Comparison of ENCODE assay signal across 10 cellular contexts in genomic region chrX:150570512-150570911, GRCh38. TPM values are rescaled to one million over a fixed set of nuclear protein-coding genes. Genes with fewer than 3 reads are reported as not detected.
DNase-seq lines count a peak whose midpoint lies in the region; ATAC-seq, FAIRE-seq and TF ChIP-seq lines count a peak whose summit lies in the region.
"Had no signal": no experiment of that assay in that cellular context is flagged by ENCODE, and none has a peak within 500 bp of the region (broad histone marks: within the 10 kb centered on the region; RNA-seq: fewer than 3 reads in every experiment).

No MANE protein-coding gene starts in this region.

- 13% methylated on average over 3 of the region's 3 CpGs for WGBS in right lobe of liver (ENCODE audit: insufficient coverage, low coverage, low lambda C conversion rate, missing lambda C conversion rate)

- peaks cover 0 to 9% of the 10 kb centered on the region in 2 donors for H3K36me3 Mint-ChIP-seq in CD4-positive, alpha-beta memory T cell
- no peaks in the 10 kb centered on the region for H3K36me3 Mint-ChIP-seq in activated CD4-positive, alpha-beta memory T cell treated with anti-CD3 and anti-CD28 coated beads for 36 hours

- H3K9me3 ChIP-seq in CD4-positive, alpha-beta memory T cell (ENCODE audit: control insufficient read depth in 1 of 2, low read length in 2 of 2): no peaks in the 10 kb centered on the region
- H3K9me3 ChIP-seq in HUES6 (ENCODE audit: control insufficient read depth, insufficient read depth, low read depth, low read length): no peaks in the 10 kb centered on the region
- no peaks in the 10 kb centered on the region for H3K9me3 ChIP-seq in right lobe of liver
- H3K9me3 ChIP-seq: esophagus muscularis mucosa had no signal

- POLR2A ChIA-PET in CD4-positive, alpha-beta memory T cell (lab: Charles Lee; ENCODE audit: partially characterized antibody): interaction anchor here (0.6 to 7.3 kb wide), 8 partner anchors 8 to 632 kb away, joined by 3 to 67 read pairs (median 10); partner anchors contain the start of genes EOLA2, MAMLD1 and MTMR1
- POLR2A ChIA-PET in activated CD4-positive, alpha-beta memory T cell treated with anti-CD3 and anti-CD28 coated beads for 36 hours (lab: Charles Lee): interaction anchor here (1.0 to 2.2 kb wide), 4 partner anchors 12 to 208 kb away, joined by 3 to 5 read pairs (median 4); partner anchors contain the start of gene MAMLD1

- peak overlapping the region; percentile 36 to 64 for H3K4me3 ChIP-seq in CD4-positive, alpha-beta memory T cell (ENCODE audit: low read length in 2 of 2)
- H3K4me3 ChIP-seq in HUES6 (ENCODE audit: low read depth, low read length) (peak overlapping the region; percentile 5; the same call in 1 of the 2 replicates), right lobe of liver (peak overlapping the region in 1 of 3 donors; percentile 70)

- ATAC-seq in right lobe of liver: peak; percentile 8 to 57 (median 30)
- no peak for ATAC-seq in HG02759 (IDR thresholded peaks at IDR 0.05; ENCODE audit: unreplicated experiment)

- H3K36me3 ChIP-seq in CD4-positive, alpha-beta memory T cell (ENCODE audit: insufficient read depth, low read length): no peaks in the 10 kb centered on the region
- H3K36me3 ChIP-seq in HUES6 (ENCODE audit: control insufficient read depth, insufficient read depth, low read length) (no peaks in the 10 kb centered on the region), right lobe of liver (no peaks in the 10 kb centered on the region)
- H3K36me3 ChIP-seq: esophagus muscularis mucosa had no signal

- H3K27me3 Mint-ChIP-seq in CD4-positive, alpha-beta memory T cell: no peaks in the 10 kb centered on the region
- H3K27me3 Mint-ChIP-seq in activated CD4-positive, alpha-beta memory T cell treated with anti-CD3 and anti-CD28 coated beads for 36 hours: no peaks in the 10 kb centered on the region

- TF ChIP-seq CTCF in right lobe of liver (IDR thresholded peaks at IDR 0.05) (no peak), D721Med (IDR thresholded peaks at IDR 0.05; ENCODE audit: insufficient read depth, missing control alignments) (no peak)

- no peak overlapping the region for H3K9ac ChIP-seq in HUES6 (ENCODE audit: low read length)

- peak overlapping the region; percentile 85 to 90 (median 88) for H3K4me3 Mint-ChIP-seq in CD4-positive, alpha-beta memory T cell
- H3K4me3 Mint-ChIP-seq in activated CD4-positive, alpha-beta memory T cell treated with anti-CD3 and anti-CD28 coated beads for 36 hours: peak overlapping the region; percentile 77

- peak overlapping the region; percentile 47 to 100 (median 87) for H3K27ac Mint-ChIP-seq in CD4-positive, alpha-beta memory T cell
- peak overlapping the region; percentile 87 for H3K27ac Mint-ChIP-seq in activated CD4-positive, alpha-beta memory T cell treated with anti-CD3 and anti-CD28 coated beads for 36 hours

- peaks cover 44 to 69% (median 55%) of the 10 kb centered on the region in 4 donors for H3K4me1 Mint-ChIP-seq in CD4-positive, alpha-beta memory T cell
- H3K4me1 Mint-ChIP-seq in activated CD4-positive, alpha-beta memory T cell treated with anti-CD3 and anti-CD28 coated beads for 36 hours (ENCODE audit: low read depth): peaks cover 56% of the 10 kb centered on the region

- H3K27ac ChIP-seq in CD4-positive, alpha-beta memory T cell (ENCODE audit: low read depth, low read length): peak overlapping the region; percentile 78
- H3K27ac ChIP-seq in HUES6 (ENCODE audit: low read depth, low read length) (no peak overlapping the region), right lobe of liver (peak overlapping the region; percentile 47 to 79 (median 54))

- no peak for TF ChIP-seq POLR2A in right lobe of liver (IDR thresholded peaks at IDR 0.05)

- H3K9me3 Mint-ChIP-seq in CD4-positive, alpha-beta memory T cell: no peaks in the 10 kb centered on the region
- no peaks in the 10 kb centered on the region for H3K9me3 Mint-ChIP-seq in activated CD4-positive, alpha-beta memory T cell treated with anti-CD3 and anti-CD28 coated beads for 36 hours

- CTCF ChIA-PET in CD4-positive, alpha-beta memory T cell (lab: Charles Lee; ENCODE audit: partially characterized antibody): interaction anchor here (0.7 to 3.9 kb wide), 5 partner anchors 17 to 205 kb away, joined by 3 to 21 read pairs (median 3); no protein-coding TSS in a partner anchor
- CTCF ChIA-PET in activated CD4-positive, alpha-beta memory T cell treated with anti-CD3 and anti-CD28 coated beads for 36 hours (lab: Charles Lee): interaction anchor here (1.0 to 1.8 kb wide), 4 partner anchors 26 to 206 kb away, joined by 3 to 5 read pairs (median 4); no protein-coding TSS in a partner anchor

- no peaks in the 10 kb centered on the region for H3K27me3 ChIP-seq in CD4-positive, alpha-beta memory T cell (ENCODE audit: insufficient read depth, low read length)
- no peaks in the 10 kb centered on the region; the same call in 1 of the 2 replicates for H3K27me3 ChIP-seq in HUES6 (ENCODE audit: control insufficient read depth, insufficient read depth, low read length)
- no peaks in the 10 kb centered on the region for H3K27me3 ChIP-seq in right lobe of liver
- H3K27me3 ChIP-seq: esophagus muscularis mucosa had no signal

- FAIRE-seq in D721Med (lab: Jason Lieb, UNC): no peak

- intact Hi-C loops in CD4-positive, alpha-beta memory T cell (cut with micrococcal nuclease): loop anchor here (5.0 kb wide), 3 partner anchors 83 to 827 kb away; partner anchors contain the start of genes MAMLD1 and VMA21
- intact Hi-C loops in activated CD4-positive, alpha-beta memory T cell treated with anti-CD3 and anti-CD28 coated beads for 36 hours (cut with micrococcal nuclease): loop anchor here (10.0 kb wide), 3 partner anchors 314 to 824 kb away; partner anchors contain the start of genes EOLA2 and VMA21
- intact Hi-C loops in right lobe of liver (cut with DNase I): no loop called here

- peaks cover 61% of the 10 kb centered on the region for H3K4me1 ChIP-seq in CD4-positive, alpha-beta memory T cell (ENCODE audit: insufficient read depth, low read length)
- H3K4me1 ChIP-seq in HUES6 (ENCODE audit: control insufficient read depth, insufficient read depth, low read length) (peaks cover 77% of the 10 kb centered on the region), right lobe of liver (peaks cover 0 to 25% (median 2%) of the 10 kb centered on the region in 4 donors)

- peak in 2 of 5 donors; percentile 21 to 40 for DNase-seq in CD4-positive, alpha-beta memory T cell
- peak; percentile 16 for DNase-seq in activated CD4-positive, alpha-beta memory T cell treated with anti-CD3 and anti-CD28 coated beads for 36 hours
- DNase-seq in right lobe of liver: peak in 1 of 3 donors; percentile 55
- DNase-seq in D721Med (ENCODE audit: insufficient read length, low spot score): no peak
- DNase-seq in NCI-H1930 (lab: John Stamatoyannopoulos, UW): no peak
- DNase-seq in NCI-H2081 treated with DMSO at 0.1 percent for 48 hours (lab: John Stamatoyannopoulos, UW): no peak
- DNase-seq: SHP77 had no signal

RNA-seq across cellular contexts. Expression of gene MTM1, which starts 2.1 kb away (rescaled TPM):
- 10 to 100 TPM; 37.7 to 38.5 TPM for total RNA-seq in CD4-positive, alpha-beta memory T cell
- 10 to 100 TPM; 27.3 to 32.5 TPM for polyA plus RNA-seq in CD4-positive, alpha-beta memory T cell
- total RNA-seq in activated CD4-positive, alpha-beta memory T cell treated with anti-CD3 and anti-CD28 coated beads for 36 hours: 10 to 100 TPM; 24.4 to 24.6 TPM
- total RNA-seq in right lobe of liver: 10 to 100 TPM in 5 of 6 experiments, 1 to 10 TPM in 1; 9.8 to 18.0 (median 13.5) TPM

Comparison
In these comparisons a context has a peak if more than half of its experiments do, and no peak if none do; other contexts are left out.
1. intact Hi-C loops: an anchor here in CD4-positive, alpha-beta memory T cell (5.0 kb wide) and activated CD4-positive, alpha-beta memory T cell treated with anti-CD3 and anti-CD28 coated beads for 36 hours (10.0 kb wide); none called in right lobe of liver.